In the genomic region with DNA sequence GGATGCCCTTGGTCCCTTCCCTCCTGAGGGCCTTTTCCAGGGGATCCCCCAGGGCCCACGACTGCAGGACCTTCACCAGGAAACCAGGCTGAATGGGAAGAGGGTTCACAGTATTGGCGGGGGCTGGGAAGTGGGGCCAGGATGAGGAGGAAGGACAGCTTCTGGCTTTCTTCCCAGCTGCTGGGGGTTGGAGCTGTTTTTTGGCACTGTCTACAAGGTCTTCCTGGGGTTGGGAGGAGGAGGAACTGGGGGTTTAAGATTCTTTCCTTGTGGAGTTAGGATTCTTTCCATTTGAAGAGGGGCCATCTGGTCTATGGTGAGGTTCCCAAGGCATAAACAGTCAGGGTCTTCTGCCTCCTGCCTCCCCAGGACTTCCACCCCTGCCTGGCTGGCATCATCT, we compare ENCODE assay signal across 22 cellular contexts.
"Had no signal": no experiment of that assay in that cellular context is flagged by ENCODE, and none has a peak within 500 bp of the region (broad histone marks: within the 10 kb centered on the region; RNA-seq: fewer than 3 reads in every experiment).

No MANE protein-coding gene starts in this region.

- H3K4me1 ChIP-seq: SJSA1 had no signal

- DNase-seq: IMR-90, Karpas-422, KG1, MG63, NCI-H1092, NCI-H1105 treated with DMSO at 0.1 percent for 48 hours, NCI-H1417 treated with DMSO at 0.1 percent for 48 hours, NCI-H146, NCI-H1694 treated with DMSO at 0.1 percent for 48 hours, NCI-H1930, NCI-H2081, NCI-H2107, NCI-H2227 treated with DMSO at 0.1 percent for 48 hours, NCI-H524, NCI-H69, NCI-H774, PC-3, Right ventricle myocardium superior, SIG-M5 had no signal

- H3K9me3 ChIP-seq: MG63, SJSA1 had no signal

- H3K27me3 ChIP-seq: MG63, SJSA1 had no signal

- H3K27ac ChIP-seq: SJSA1, SK-N-MC had no signal

- FAIRE-seq: HepG2 had no signal

- H3K4me3 ChIP-seq: MG63, SJSA1, SK-N-MC had no signal
